6 cellular contexts compared by ENCODE assay signal in genomic region chr16:30064746-30065111, GRCh38. TPM values are rescaled to one million over a fixed set of nuclear protein-coding genes. Genes with fewer than 3 reads are reported as not detected.
DNase-seq lines count a peak whose midpoint lies in the region; ATAC-seq and TF ChIP-seq lines count a peak whose summit lies in the region.

No MANE protein-coding gene starts in this region.

- H3K4me3 Mint-ChIP-seq in brain (peak overlapping the region; percentile 92 to 96 (median 96)), nephron progenitor cell (peak overlapping the region; percentile 96)

- H3K4me1 Mint-ChIP-seq in brain (peaks cover 58% of the 10 kb centered on the region), nephron progenitor cell (peaks cover 64% of the 10 kb centered on the region)

- TF ChIP-seq CTCF in brain (conservative IDR thresholded peaks at IDR 0.05) = no peak
- no peak for TF ChIP-seq CTCF in nephron progenitor cell (IDR thresholded peaks at IDR 0.05)

- peak overlapping the region; percentile 99 to 100 (median 99) for H3K27ac Mint-ChIP-seq in brain
- peak overlapping the region; percentile 99 for H3K27ac Mint-ChIP-seq in nephron progenitor cell

- peaks cover 16% of the 10 kb centered on the region for H3K27me3 Mint-ChIP-seq in brain
- no peaks in the 10 kb centered on the region for H3K27me3 Mint-ChIP-seq in nephron progenitor cell (ENCODE audit: low read depth, poor library complexity)

- no peak for DNase-seq in nephron progenitor cell
- no peak for DNase-seq in MV-4-11 (lab: John Stamatoyannopoulos, UW)
- DNase-seq in activated CD8-positive, alpha-beta memory T cell treated with anti-CD3 and anti-CD28 coated beads, Interleukin-2, amount 50 U/mL, for 48 hours = no peak

- ATAC-seq in GM21723 (IDR thresholded peaks at IDR 0.05; ENCODE audit: unreplicated experiment) (peak; percentile 0), GM18858 (IDR thresholded peaks at IDR 0.05; ENCODE audit: unreplicated experiment) (no peak)

- H3K9me3 Mint-ChIP-seq in brain = no peaks in the 10 kb centered on the region
- H3K9me3 Mint-ChIP-seq in nephron progenitor cell = no peaks in the 10 kb centered on the region

- H3K36me3 Mint-ChIP-seq in brain (peaks cover 40% of the 10 kb centered on the region), nephron progenitor cell (ENCODE audit: low read depth) (peaks cover 31% of the 10 kb centered on the region)

RNA-seq across cellular contexts. Expression of gene ALDOA, which starts 0.8 kb away (rescaled TPM):
- 1,509 TPM for polyA plus RNA-seq in brain (ENCODE audit: insufficient read depth, low read depth, low replicate concordance)

RNA-seq across cellular contexts. Expression of gene PPP4C, which starts 11.1 kb away (rescaled TPM):
- 105 TPM for polyA plus RNA-seq in brain (ENCODE audit: insufficient read depth, low read depth, low replicate concordance)

RNA-seq across cellular contexts. Expression of gene TBX6, which starts 27.0 kb away (rescaled TPM):
- 2.0 TPM for polyA plus RNA-seq in brain (ENCODE audit: insufficient read depth, low read depth, low replicate concordance)

RNA-seq across cellular contexts. Expression of gene YPEL3, which starts 31.3 kb away (rescaled TPM):
- polyA plus RNA-seq in brain (ENCODE audit: insufficient read depth, low read depth, low replicate concordance) = 277 TPM

RNA-seq across cellular contexts. Expression of gene TLCD3B, which starts 33.7 kb away (rescaled TPM):
- polyA plus RNA-seq in brain (ENCODE audit: insufficient read depth, low read depth, low replicate concordance) = 186 TPM
